ENCODE assay signal across 27 cellular contexts in the genomic region with DNA sequence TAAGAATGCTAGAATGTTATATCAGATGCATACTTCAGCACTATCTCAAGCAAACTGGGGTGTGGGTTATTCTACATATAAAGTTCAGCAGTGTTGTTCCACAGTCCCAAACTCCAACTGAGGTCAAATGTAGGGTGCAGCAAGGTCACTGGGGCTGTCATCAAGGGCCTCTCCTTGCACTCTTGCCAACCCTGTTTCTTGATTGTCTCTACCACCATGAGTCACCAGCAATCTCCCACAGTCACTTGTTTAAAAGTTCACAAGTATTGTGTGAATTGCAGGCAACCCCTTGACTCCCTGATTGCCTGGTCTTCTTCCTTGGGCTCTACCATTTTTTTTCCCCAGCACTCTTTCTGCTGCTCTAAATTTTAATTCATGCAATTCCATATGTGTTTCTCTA. TPM values are rescaled to one million over a fixed set of nuclear protein-coding genes. Genes with fewer than 3 reads are reported as not detected.
"Had no signal": no experiment of that assay in that cellular context is flagged by ENCODE, and none has a peak within 500 bp of the region (broad histone marks: within the 10 kb centered on the region; RNA-seq: fewer than 3 reads in every experiment).

No MANE protein-coding gene starts in this region.

- H3K36me3 Mint-ChIP-seq: brain; mesothelial cell of epicardium; naive thymus-derived CD8-positive, alpha-beta T cell; neural progenitor cell had no signal

- H3K9me3 Mint-ChIP-seq: activated B cell treated with CpG ODN at 0.5 μM for 24 hours; activated naive CD4-positive, alpha-beta T cell treated with anti-CD3 and anti-CD28 coated beads for 36 hours; brain; naive thymus-derived CD8-positive, alpha-beta T cell; neural progenitor cell; T-helper 1 cell treated with Interleukin-12 subunit alpha and Interleukin-12 subunit beta and Interleukin-4 antibody, amounts not matched to agents 30 μg/mL and 1 μg/mL, for 36 hours had no signal

- H3K27ac Mint-ChIP-seq: activated B cell treated with CpG ODN at 0.5 μM for 24 hours; activated CD4-positive, alpha-beta T cell treated with anti-CD3 and anti-CD28 coated beads for 36 hours; activated naive CD4-positive, alpha-beta T cell treated with anti-CD3 and anti-CD28 coated beads for 36 hours; brain; mesothelial cell of epicardium; naive thymus-derived CD8-positive, alpha-beta T cell; neural progenitor cell; T-helper 1 cell treated with Interleukin-12 subunit alpha and Interleukin-12 subunit beta and Interleukin-4 antibody, amounts not matched to agents 30 μg/mL and 1 μg/mL, for 36 hours had no signal

- H3K27ac ChIP-seq: colonic mucosa, heart right ventricle, neural progenitor cell, sigmoid colon, upper lobe of right lung had no signal

- H3K4me1 Mint-ChIP-seq: activated B cell treated with CpG ODN at 0.5 μM for 24 hours; activated CD4-positive, alpha-beta T cell treated with anti-CD3 and anti-CD28 coated beads for 36 hours; brain; naive thymus-derived CD8-positive, alpha-beta T cell; neural progenitor cell had no signal

- DNase-seq: activated B cell treated with CpG ODN at 0.5 μM for 24 hours; activated CD4-positive, alpha-beta T cell treated with anti-CD3 and anti-CD28 coated beads for 36 hours; activated CD4-positive, alpha-beta T cell treated with anti-CD3 and anti-CD28 coated beads, Interleukin-2, amount 50 U/mL, for 4 hours; activated effector memory CD4-positive, alpha-beta T cell treated with Interleukin-2 at 50 U/mL for 16 hours; activated naive CD4-positive, alpha-beta T cell treated with anti-CD3 and anti-CD28 coated beads for 36 hours; activated T-cell treated with anti-CD3 and anti-CD28 coated beads, Interleukin-2, amount 50 U/mL, for 48 hours; anterior cingulate cortex; central memory CD4-positive, alpha-beta T cell; colonic mucosa; heart right ventricle; kidney; naive thymus-derived CD8-positive, alpha-beta T cell; retina; sigmoid colon; stimulated activated CD4-positive, alpha-beta T cell treated with anti-CD3 and anti-CD28 coated beads, Interleukin-15, amount 100 ng/mL, for 24 hours; stimulated activated CD4-positive, alpha-beta T cell treated with anti-CD3 and anti-CD28 coated beads, Interleukin-2, amount 100 ng/mL, for 48 hours; stimulated activated naive CD4-positive, alpha-beta T cell; T1000; upper lobe of right lung had no signal

- H3K36me3 ChIP-seq: colonic mucosa, heart right ventricle, neural progenitor cell, sigmoid colon, upper lobe of right lung had no signal

- H3K27me3 ChIP-seq: colonic mucosa, neural progenitor cell, sigmoid colon had no signal

- H3K4me3 ChIP-seq: colonic mucosa, heart right ventricle, lung, neural progenitor cell, sigmoid colon, smooth muscle cell, upper lobe of right lung had no signal

- H3K4me3 Mint-ChIP-seq: activated B cell treated with CpG ODN at 0.5 μM for 24 hours; activated CD4-positive, alpha-beta T cell treated with anti-CD3 and anti-CD28 coated beads for 36 hours; activated naive CD4-positive, alpha-beta T cell treated with anti-CD3 and anti-CD28 coated beads for 36 hours; brain; mesothelial cell of epicardium; naive thymus-derived CD8-positive, alpha-beta T cell; neural progenitor cell; T-helper 1 cell treated with Interleukin-12 subunit alpha and Interleukin-12 subunit beta and Interleukin-4 antibody, amounts not matched to agents 30 μg/mL and 1 μg/mL, for 36 hours had no signal

- H3K9me3 ChIP-seq: colonic mucosa, heart right ventricle, sigmoid colon, upper lobe of right lung had no signal

- ATAC-seq: activated CD4-positive, alpha-beta T cell treated with anti-CD3 and anti-CD28 coated beads for 36 hours; heart right ventricle; left lobe of liver; naive thymus-derived CD8-positive, alpha-beta T cell; upper lobe of right lung had no signal

- H3K4me1 ChIP-seq: colonic mucosa, neural progenitor cell, sigmoid colon, upper lobe of right lung had no signal

RNA-seq across cellular contexts. Expression of a gene that starts 50.2 kb away (rescaled TPM):
- total RNA-seq: activated B cell treated with CpG ODN at 0.5 μM for 24 hours; activated CD4-positive, alpha-beta T cell treated with anti-CD3 and anti-CD28 coated beads for 36 hours; activated naive CD4-positive, alpha-beta T cell treated with anti-CD3 and anti-CD28 coated beads for 36 hours; fibroblast of villous mesenchyme; naive thymus-derived CD8-positive, alpha-beta T cell; smooth muscle cell had no signal
